In genomic region chr13:51921790-51922740, GRCh38 we compare ENCODE assay signal across 1 cellular context.
TF ChIP-seq lines count a peak whose summit lies in the region.

No MANE protein-coding gene starts in this region.

TF ChIP-seq in K562, 482 proteins besides CTCF, POLR2A, EP300 and RAD21 (continued from another document and continues in another):
- TF ChIP-seq USF2 (CRISPR knock-in tag; IDR thresholded peaks at IDR 0.05) (peak; percentile 19; the same call in 1 of the 2 replicates), SIRT6 (IDR thresholded peaks at IDR 0.05; ENCODE audit: low read depth, low read length) (no peak), CBX5 (IDR thresholded peaks at IDR 0.05; ENCODE audit: borderline replicate concordance, low read depth) (no peak), RFX5 (IDR thresholded peaks at IDR 0.05; ENCODE audit: low read depth, low read length) (no peak), GATAD2A (IDR thresholded peaks at IDR 0.05) (no peak), KLF16 (IDR thresholded peaks at IDR 0.05) (peak; percentile 88), TCF3 (CRISPR knock-in tag; IDR thresholded peaks at IDR 0.05) (peak; percentile 92), CCNT2 (IDR thresholded peaks at IDR 0.05; ENCODE audit: borderline replicate concordance, extremely low read depth, insufficient read length, low read depth, low read length) (peak; percentile 61), PTRF (tag; IDR thresholded peaks at IDR 0.05) (no peak), SMARCB1 (IDR thresholded peaks at IDR 0.05; ENCODE audit: insufficient read length, low read depth) (no peak), NCOA1 (IDR thresholded peaks at IDR 0.05; ENCODE audit: low read depth) (peak; percentile 52; the same call in 1 of the 2 replicates), SMARCC2 (IDR thresholded peaks at IDR 0.05; ENCODE audit: low read depth) (peak; percentile 87), RCOR1 (IDR thresholded peaks at IDR 0.05; ENCODE audit: borderline replicate concordance in 1 of 2, low read depth in 2 of 2, low read length in 2 of 2) (peak in 1 of 2 experiments; percentile 87; a peak in 1 of 4 replicates), ELK3 (CRISPR knock-in tag; IDR thresholded peaks at IDR 0.05) (no peak), TEAD1 (CRISPR knock-in tag; IDR thresholded peaks at IDR 0.05) (peak in 1 of 2 experiments; percentile 9; a peak in 1 of 4 replicates), HDAC3 (IDR thresholded peaks at IDR 0.05; ENCODE audit: borderline replicate concordance, partially characterized antibody) (peak; percentile 69), RAD51 (IDR thresholded peaks at IDR 0.05; ENCODE audit: borderline replicate concordance, low read depth) (no peak), ZEB2 (IDR thresholded peaks at IDR 0.05) (peak; percentile 75), NR0B1 (IDR thresholded peaks at IDR 0.05; ENCODE audit: partially characterized antibody) (no peak), ARID1B (IDR thresholded peaks at IDR 0.05) (peak; percentile 94), CHD4 (IDR thresholded peaks at IDR 0.05; ENCODE audit: insufficient read depth, insufficient replicate concordance, low read depth, low read length, poor library complexity, severe bottlenecking) (no peak), PRPF4 (IDR thresholded peaks at IDR 0.05; ENCODE audit: insufficient read depth, low read depth, low read length, poor library complexity, severe bottlenecking) (no peak), ZNF398 (CRISPR knock-in tag; IDR thresholded peaks at IDR 0.05) (no peak), HDAC2 (IDR thresholded peaks at IDR 0.05) (peak; percentile 83), PCBP1 (IDR thresholded peaks at IDR 0.05; ENCODE audit: low read depth, low read length, poor library complexity, severe bottlenecking) (no peak), TARDBP (IDR thresholded peaks at IDR 0.05) (no peak), E2F5 (CRISPR knock-in tag; IDR thresholded peaks at IDR 0.05) (no peak), SRF (CRISPR knock-in tag; IDR thresholded peaks at IDR 0.05) (peak in 1 of 2 experiments; percentile 27; a peak in 1 of 4 replicates), MAFF (IDR thresholded peaks at IDR 0.05; ENCODE audit: low read length) (no peak), KDM1A (IDR thresholded peaks at IDR 0.05) (peak; percentile 88 to 90), KAT8 (IDR thresholded peaks at IDR 0.05; ENCODE audit: low read depth) (no peak), CBFA2T2 (conservative IDR thresholded peaks at IDR 0.05) (peak; percentile 87), CTBP1 (IDR thresholded peaks at IDR 0.05; ENCODE audit: borderline replicate concordance) (peak; percentile 97), SMARCE1 (IDR thresholded peaks at IDR 0.05) (peak; percentile 95), SP2 (IDR thresholded peaks at IDR 0.05; ENCODE audit: extremely low read depth, low read depth, low read length, poor library complexity, severe bottlenecking) (no peak), SAFB2 (IDR thresholded peaks at IDR 0.05; ENCODE audit: borderline replicate concordance, low read depth, low read length, severe bottlenecking) (no peak), MAZ (CRISPR knock-in tag; conservative IDR thresholded peaks at IDR 0.05 in 1 of 2, IDR thresholded peaks at IDR 0.05 in 1 of 2) (peak; percentile 34 to 48; a peak in 1 of 4 replicates), CXXC5 (CRISPR knock-in tag; IDR thresholded peaks at IDR 0.05) (peak; percentile 65), RERE (CRISPR knock-in tag; IDR thresholded peaks at IDR 0.05; ENCODE audit: borderline replicate concordance) (no peak), MEF2A (IDR thresholded peaks at IDR 0.05; ENCODE audit: control insufficient read depth, low read depth, low read length) (no peak), PHB2 (IDR thresholded peaks at IDR 0.05; ENCODE audit: low read depth) (no peak), SMAD3 (CRISPR knock-in tag; conservative IDR thresholded peaks at IDR 0.05) (no peak), ZBTB11 (CRISPR knock-in tag; IDR thresholded peaks at IDR 0.05) (peak in 1 of 3 experiments; percentile 38; a peak in 1 of 6 replicates), TCF7 (IDR thresholded peaks at IDR 0.05; ENCODE audit: borderline replicate concordance) (no peak; the same call in 1 of the 2 replicates)
